1 cellular context compared by ENCODE assay signal in the genomic region with DNA sequence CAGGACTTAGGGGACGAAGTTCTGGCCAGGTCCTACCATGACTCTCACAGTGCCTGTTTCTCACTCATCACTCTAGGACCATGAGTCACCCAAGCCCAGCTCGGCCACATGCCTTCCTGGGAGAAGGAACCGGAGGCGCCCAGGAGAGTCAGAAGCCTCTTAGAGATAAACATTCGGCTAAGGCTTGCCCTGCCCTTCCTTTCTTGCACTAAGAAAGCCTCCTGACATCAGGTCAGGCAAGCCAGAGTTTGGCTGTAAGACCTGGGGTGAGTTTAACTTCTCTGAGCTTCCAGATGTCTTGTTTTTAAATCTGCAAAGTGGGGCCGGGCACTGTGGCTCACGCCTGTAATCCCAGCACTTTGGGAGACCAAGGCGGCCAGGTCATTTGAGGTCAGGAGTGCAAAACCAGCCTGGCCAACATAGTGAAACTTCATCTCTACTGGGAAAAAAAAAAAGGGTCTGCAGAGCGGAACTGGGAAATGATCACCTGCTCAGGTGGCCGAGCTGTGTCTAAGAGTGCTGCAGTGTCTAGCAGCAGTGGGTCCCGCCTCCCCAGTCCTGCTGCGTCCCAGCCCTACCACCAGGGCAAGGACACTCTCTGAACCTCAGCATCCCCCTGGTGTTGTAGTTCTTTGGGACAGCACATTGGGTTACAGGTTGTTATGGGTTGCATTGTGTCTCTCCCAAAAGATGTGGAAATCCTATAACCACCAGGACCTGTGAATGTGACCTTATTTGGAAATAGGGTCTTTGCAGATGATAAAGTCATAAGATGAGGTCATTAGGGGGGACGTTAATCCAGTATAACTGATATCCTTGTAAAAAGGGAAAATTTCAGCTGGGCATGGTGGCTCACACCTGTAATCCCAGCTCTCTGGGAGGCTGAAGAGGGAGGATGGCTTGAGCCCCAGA.
TF ChIP-seq lines count a peak whose summit lies in the region.

No MANE protein-coding gene starts in this region.

TF ChIP-seq in H1, 55 proteins besides CTCF, POLR2A, EP300 and RAD21 (continued from another document):
- TF ChIP-seq, protein P1, sequence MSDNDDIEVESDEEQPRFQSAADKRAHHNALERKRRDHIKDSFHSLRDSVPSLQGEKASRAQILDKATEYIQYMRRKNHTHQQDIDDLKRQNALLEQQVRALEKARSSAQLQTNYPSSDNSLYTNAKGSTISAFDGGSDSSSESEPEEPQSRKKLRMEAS (IDR thresholded peaks at IDR 0.05): 0 out of 2 replicates have a peak, but pooled peaks have one; percentile 21
